Comparison of ENCODE assay signal across 8 cellular contexts in genomic region chr9:3526903-3527652, GRCh38. TPM values are rescaled to one million over a fixed set of nuclear protein-coding genes. Genes with fewer than 3 reads are reported as not detected.
DNase-seq lines count a peak whose midpoint lies in the region; ATAC-seq and TF ChIP-seq lines count a peak whose summit lies in the region.

No MANE protein-coding gene starts in this region.

- H3K9me3 Mint-ChIP-seq in activated T-helper 2 cell treated with anti-CD3 and anti-CD28 coated beads, Interferon-gamma antibody, Interleukin-2, Interleukin-4, amounts not matched to agents 10 μg/mL and 5 μg/mL and 100 μg/mL, durations not matched to agents 14 hours and 24 hours and 36 hours = no peaks in the 10 kb centered on the region

- POLR2A ChIA-PET in AG04449 (lab: Yijun Ruan, JAX) = interaction anchor here (0.6 to 1.6 kb wide), 7 partner anchors 26 to 846 kb away, joined by 3 to 5 read pairs (median 3); no protein-coding TSS in a partner anchor

- H3K4me1 ChIP-seq in cardiac muscle cell (ENCODE audit: low read depth) (peaks cover 17% of the 10 kb centered on the region), psoas muscle (peaks cover 25% of the 10 kb centered on the region)

- H3K9me3 ChIP-seq in cardiac muscle cell (ENCODE audit: low read depth) (no peaks in the 10 kb centered on the region), psoas muscle (no peaks in the 10 kb centered on the region)

- peak overlapping the region; percentile 100 for H3K27ac ChIP-seq in cardiac muscle cell
- peak overlapping the region; percentile 99 for H3K27ac ChIP-seq in psoas muscle

- WGBS in psoas muscle, 3 donors = 8 to 9% (median 9%) methylated on average over 23 of the region's 23 CpGs

- ATAC-seq in GM18498 (IDR thresholded peaks at IDR 0.05; ENCODE audit: unreplicated experiment) (peak; percentile 49), HG02870 (IDR thresholded peaks at IDR 0.05; ENCODE audit: unreplicated experiment) (peak; percentile 39), psoas muscle (peak in 3 of 4 donors; percentile 0 to 41 (median 2))

- H3K27ac Mint-ChIP-seq in activated T-helper 2 cell treated with anti-CD3 and anti-CD28 coated beads, Interferon-gamma antibody, Interleukin-2, Interleukin-4, amounts not matched to agents 10 μg/mL and 5 μg/mL and 100 μg/mL, durations not matched to agents 14 hours and 24 hours and 36 hours = peak overlapping the region; percentile 98

- H3K36me3 ChIP-seq in cardiac muscle cell (peaks cover 4% of the 10 kb centered on the region), psoas muscle (ENCODE audit: insufficient read depth in 1 of 2, low read depth in 1 of 2) (peaks cover 0 to 6% of the 10 kb centered on the region in 2 donors)

- CTCF ChIA-PET in AG04449 (lab: Yijun Ruan, JAX) = interaction anchor here (0.7 to 1.3 kb wide), 6 partner anchors 9 to 842 kb away, joined by 3 to 5 read pairs (median 4); no protein-coding TSS in a partner anchor

- H3K27me3 Mint-ChIP-seq in activated T-helper 2 cell treated with anti-CD3 and anti-CD28 coated beads, Interferon-gamma antibody, Interleukin-2, Interleukin-4, amounts not matched to agents 10 μg/mL and 5 μg/mL and 100 μg/mL, durations not matched to agents 14 hours and 24 hours and 36 hours (ENCODE audit: low read depth) = no peaks in the 10 kb centered on the region

- TF ChIP-seq CTCF in AG04449 (IDR thresholded peaks at IDR 0.05; ENCODE audit: insufficient read depth, low read length, missing control alignments) (no peak), cardiac muscle cell (IDR thresholded peaks at IDR 0.05; ENCODE audit: low read depth, low read length) (no peak), psoas muscle (IDR thresholded peaks at IDR 0.05) (no peak)

- peak overlapping the region; percentile 93 for H3K4me3 Mint-ChIP-seq in activated T-helper 2 cell treated with anti-CD3 and anti-CD28 coated beads, Interferon-gamma antibody, Interleukin-2, Interleukin-4, amounts not matched to agents 10 μg/mL and 5 μg/mL and 100 μg/mL, durations not matched to agents 14 hours and 24 hours and 36 hours (ENCODE audit: low read depth)

- intact Hi-C loops in activated T-helper 2 cell treated with anti-CD3 and anti-CD28 coated beads, Interferon-gamma antibody, Interleukin-2, Interleukin-4, amounts not matched to agents 10 μg/mL and 5 μg/mL and 100 μg/mL, durations not matched to agents 14 hours and 24 hours and 36 hours (cut with micrococcal nuclease) = loop anchor here (1.0 to 10.0 kb wide), 12 partner anchors 50 to 1928 kb away; partner anchors contain the start of genes CD274, PUM3 and SMARCA2
- intact Hi-C loops in psoas muscle (cut with DNase I) = loop anchor here in 1 of 2 donors (5.0 kb wide), 2 partner anchors 60 to 770 kb away; no protein-coding TSS in a partner anchor

- DNase-seq in AG04449 (ENCODE audit: low read depth, low spot score) (no peak), NCI-H187 treated with DMSO at 0.1 percent for 48 hours (lab: John Stamatoyannopoulos, UW) (peak; percentile 43), cardiac muscle cell (ENCODE audit: low read depth in 1 of 2, low spot score in 1 of 2) (peak; percentile 22 to 57), psoas muscle (peak; percentile 13 to 47)
- DNase-seq in activated T-helper 2 cell treated with anti-CD3 and anti-CD28 coated beads, Interferon-gamma antibody, Interleukin-2, Interleukin-4, amounts not matched to agents 10 μg/mL and 5 μg/mL and 100 μg/mL, durations not matched to agents 14 hours and 24 hours and 36 hours (ENCODE audit: low spot score) = no peak
- DNase-seq in activated CD8-positive, alpha-beta memory T cell treated with anti-CD3 and anti-CD28 coated beads, Interleukin-2, amount 50 U/mL, for 4 hours = no peak

- peak overlapping the region; percentile 97 for H3K4me3 ChIP-seq in AG04449 (ENCODE audit: low read depth, low read length)
- peak overlapping the region; percentile 98 for H3K4me3 ChIP-seq in cardiac muscle cell
- H3K4me3 ChIP-seq in psoas muscle = peak overlapping the region; percentile 80

- H3K36me3 Mint-ChIP-seq in activated T-helper 2 cell treated with anti-CD3 and anti-CD28 coated beads, Interferon-gamma antibody, Interleukin-2, Interleukin-4, amounts not matched to agents 10 μg/mL and 5 μg/mL and 100 μg/mL, durations not matched to agents 14 hours and 24 hours and 36 hours (ENCODE audit: low read depth) = peaks cover 35% of the 10 kb centered on the region

- H3K4me1 Mint-ChIP-seq in activated T-helper 2 cell treated with anti-CD3 and anti-CD28 coated beads, Interferon-gamma antibody, Interleukin-2, Interleukin-4, amounts not matched to agents 10 μg/mL and 5 μg/mL and 100 μg/mL, durations not matched to agents 14 hours and 24 hours and 36 hours (ENCODE audit: low read depth) = peaks cover 47% of the 10 kb centered on the region

- H3K27me3 ChIP-seq in cardiac muscle cell (no peaks in the 10 kb centered on the region), psoas muscle (ENCODE audit: insufficient read depth in 3 of 3, low read length in 2 of 3) (no peaks in the 10 kb centered on the region)

RNA-seq across cellular contexts. Expression of gene RFX3, which starts 1.3 kb away (rescaled TPM):
- 11.3 and 11.9 TPM in 2 replicates for total RNA-seq in activated T-helper 2 cell treated with anti-CD3 and anti-CD28 coated beads, Interferon-gamma antibody, Interleukin-2, Interleukin-4, amounts not matched to agents 10 μg/mL and 5 μg/mL and 100 μg/mL, durations not matched to agents 14 hours and 24 hours and 36 hours
- total RNA-seq in cardiac muscle cell (6.6 and 9.9 TPM in 2 replicates), psoas muscle (1 to 10 TPM; 2.8 to 5.7 (median 5.3) TPM)
- polyA plus RNA-seq in cardiac muscle cell (6.3 and 8.6 TPM in 2 replicates), psoas muscle (1 to 10 TPM in 1 of 3 donors, under 1 TPM in 2; 0.38 to 1.3 (median 0.84) TPM)

Comparison
In these comparisons a context has a peak if more than half of its experiments do, and no peak if none do; other contexts are left out.
1. DNase-seq: peak in NCI-H187 treated with DMSO at 0.1 percent for 48 hours (single experiment), cardiac muscle cell (2 of 2) and psoas muscle (2 of 2); none in AG04449 (single experiment), activated T-helper 2 cell treated with anti-CD3 and anti-CD28 coated beads, Interferon-gamma antibody, Interleukin-2, Interleukin-4, amounts not matched to agents 10 μg/mL and 5 μg/mL and 100 μg/mL, durations not matched to agents 14 hours and 24 hours and 36 hours (single experiment) and activated CD8-positive, alpha-beta memory T cell treated with anti-CD3 and anti-CD28 coated beads, Interleukin-2, amount 50 U/mL, for 4 hours (single experiment).
2. Peak in every context shown above with its lines, with median percentiles within 50 percentile points of each other: H3K4me3 ChIP-seq and ATAC-seq.